ENCODE assay signal across 8 cellular contexts in genomic region chr18:62420513-62421209, GRCh38.
DNase-seq lines count a peak whose midpoint lies in the region; ATAC-seq and TF ChIP-seq lines count a peak whose summit lies in the region.

No MANE protein-coding gene starts in this region.

- peak overlapping the region; percentile 43 for H3K27ac ChIP-seq in 22Rv1

- CTCF ChIA-PET in HEK293T (lab: Yijun Ruan, JAX) = interaction anchor here (1.2 kb wide), 1 partner anchor 163 kb away, joined by 3 read pairs; no protein-coding TSS in a partner anchor

- peak; percentile 47 for TF ChIP-seq POLR2A in GM19099 (IDR thresholded peaks at IDR 0.05; ENCODE audit: extremely low read depth, insufficient read length, low read depth)

- H3K4me1 Mint-ChIP-seq in stimulated activated naive CD8-positive, alpha-beta T cell treated with anti-CD3 and anti-CD28 coated beads, Interleukin-15, amount 100 ng/mL, for 72 hours = peaks cover 61% of the 10 kb centered on the region

- ATAC-seq in HG03342 (IDR thresholded peaks at IDR 0.05; ENCODE audit: unreplicated experiment) = peak; percentile 96
- ATAC-seq in stimulated activated naive CD8-positive, alpha-beta T cell treated with anti-CD3 and anti-CD28 coated beads, Interleukin-15, amount 100 ng/mL, for 72 hours = peak; percentile 98

- POLR2A ChIA-PET in HEK293T (lab: Yijun Ruan, JAX) = interaction anchor here (0.7 kb wide), 1 partner anchor 102 kb away, joined by 3 read pairs; the partner anchor contains the start of gene ZCCHC2

- DNase-seq in T-helper 22 cell (ENCODE audit: low read depth) = peak; percentile 56
- DNase-seq in astrocyte of the spinal cord (ENCODE audit: low read depth, low spot score) = peak; percentile 40
- DNase-seq in mucosa of gallbladder (ENCODE audit: low spot score) = peak; percentile 76
- peak; percentile 70 to 84 for DNase-seq in stimulated activated naive CD8-positive, alpha-beta T cell treated with anti-CD3 and anti-CD28 coated beads, Interleukin-15, amount 100 ng/mL, for 72 hours
- DNase-seq in HEK293T (ENCODE audit: extremely low spot score) = no peak

- H3K9me3 Mint-ChIP-seq in stimulated activated naive CD8-positive, alpha-beta T cell treated with anti-CD3 and anti-CD28 coated beads, Interleukin-15, amount 100 ng/mL, for 72 hours = peaks cover 0 to 15% of the 10 kb centered on the region in 2 donors

- in situ Hi-C loops in astrocyte of the spinal cord (cut with HindIII; ENCODE audit: low sequenced_read_pairs) = no loop called here

- peak overlapping the region; percentile 57 to 75 for H3K4me3 Mint-ChIP-seq in stimulated activated naive CD8-positive, alpha-beta T cell treated with anti-CD3 and anti-CD28 coated beads, Interleukin-15, amount 100 ng/mL, for 72 hours

- peak overlapping the region; percentile 94 to 97 for H3K27ac Mint-ChIP-seq in stimulated activated naive CD8-positive, alpha-beta T cell treated with anti-CD3 and anti-CD28 coated beads, Interleukin-15, amount 100 ng/mL, for 72 hours

- TF ChIP-seq CTCF in 22Rv1 (IDR thresholded peaks at IDR 0.05) (no peak), astrocyte of the spinal cord (IDR thresholded peaks at IDR 0.05; ENCODE audit: low read depth, low read length) (no peak)

- H3K27me3 Mint-ChIP-seq in stimulated activated naive CD8-positive, alpha-beta T cell treated with anti-CD3 and anti-CD28 coated beads, Interleukin-15, amount 100 ng/mL, for 72 hours = no peaks in the 10 kb centered on the region

- no peak overlapping the region for H3K4me3 ChIP-seq in astrocyte of the spinal cord (ENCODE audit: low read depth, low read length)

TF ChIP-seq in HEK293T, 16 proteins besides CTCF, POLR2A, EP300 and RAD21:
- TF ChIP-seq ELF4 (IDR thresholded peaks at IDR 0.05) (no peak), ARNT (IDR thresholded peaks at IDR 0.05) (no peak), NFRKB (IDR thresholded peaks at IDR 0.05) (no peak), TARDBP (IDR thresholded peaks at IDR 0.05) (no peak), LEF1 (IDR thresholded peaks at IDR 0.05; ENCODE audit: borderline replicate concordance) (no peak), SUZ12 (IDR thresholded peaks at IDR 0.05) (no peak), FOXK2 (IDR thresholded peaks at IDR 0.05) (no peak), BHLHE40 (IDR thresholded peaks at IDR 0.05; ENCODE audit: borderline replicate concordance) (no peak), PKNOX1 (IDR thresholded peaks at IDR 0.05) (no peak), HDGF (IDR thresholded peaks at IDR 0.05; ENCODE audit: borderline replicate concordance) (no peak), CTBP1 (IDR thresholded peaks at IDR 0.05; ENCODE audit: borderline replicate concordance) (no peak)
